8 cellular contexts compared by ENCODE assay signal in genomic region chr1:198157241-198157846, GRCh38. TPM values are rescaled to one million over a fixed set of nuclear protein-coding genes. Genes with fewer than 3 reads are reported as not detected.
A peak's percentile ranks its signal among the peaks of the same experiment; 100 is the strongest.
DNase-seq lines count a peak whose midpoint lies in the region; ATAC-seq, FAIRE-seq and TF ChIP-seq lines count a peak whose summit lies in the region.

No MANE protein-coding gene starts in this region.

- peaks cover 28% of the 10 kb centered on the region for H3K4me1 Mint-ChIP-seq in neural progenitor cell

- H3K27ac Mint-ChIP-seq in neural progenitor cell = peak overlapping the region; percentile 21

- intact Hi-C loops in HCT116 (cut with micrococcal nuclease) = loop anchor here (10.0 kb wide), 1 partner anchor 543 kb away; no protein-coding TSS in a partner anchor

- peak overlapping the region; percentile 93 for H3K4me3 Mint-ChIP-seq in neural progenitor cell

- no peaks in the 10 kb centered on the region for H3K36me3 Mint-ChIP-seq in neural progenitor cell

- FAIRE-seq in G401.6 (lab: Jason Lieb, UNC) = peak; percentile 68

- H3K27ac ChIP-seq in HCT116 (ENCODE audit: low read depth, low read length) (peak overlapping the region; percentile 81), MM.1S (ENCODE audit: low read length) (peak overlapping the region; percentile 77; the same call in 1 of the 2 replicates), SJCRH30 (peak overlapping the region; percentile 63), foreskin keratinocyte (peak overlapping the region; percentile 95), neural progenitor cell (peak overlapping the region; percentile 79), stomach smooth muscle (ENCODE audit: low read length) (peak overlapping the region; percentile 85)

- peak overlapping the region; percentile 72 to 79 for H3K4me3 ChIP-seq in HCT116 (replicated peaks in 1 of 2; ENCODE audit: low read depth in 1 of 2, low read length in 2 of 2)
- peak overlapping the region; percentile 71 for H3K4me3 ChIP-seq in MM.1S (ENCODE audit: low read length)
- peak overlapping the region; percentile 79 for H3K4me3 ChIP-seq in SJCRH30
- H3K4me3 ChIP-seq in neural progenitor cell = peak overlapping the region; percentile 95
- peak overlapping the region; percentile 73 to 89 for H3K4me3 ChIP-seq in stomach smooth muscle (ENCODE audit: low read length in 2 of 2)

- no peaks in the 10 kb centered on the region for H3K27me3 ChIP-seq in HCT116 (ENCODE audit: insufficient read depth, low read length)
- no peaks in the 10 kb centered on the region for H3K27me3 ChIP-seq in MM.1S (replicated peaks; ENCODE audit: insufficient read depth, low read length)
- no peaks in the 10 kb centered on the region for H3K27me3 ChIP-seq in SJCRH30
- no peaks in the 10 kb centered on the region for H3K27me3 ChIP-seq in foreskin keratinocyte
- no peaks in the 10 kb centered on the region for H3K27me3 ChIP-seq in neural progenitor cell
- H3K27me3 ChIP-seq in stomach smooth muscle (ENCODE audit: control insufficient read depth in 1 of 2, insufficient read depth in 2 of 2, low read length in 2 of 2) = no peaks in the 10 kb centered on the region

- H3F3A ChIP-seq in MM.1S (ENCODE audit: insufficient read depth, low read length) (peaks cover 22% of the 10 kb centered on the region), neural progenitor cell (ENCODE audit: low read depth) (peaks cover 25% of the 10 kb centered on the region)

- H3K9me2 ChIP-seq in HCT116 (ENCODE audit: insufficient read depth) = no peaks in the 10 kb centered on the region
- H3K9me2 ChIP-seq in MM.1S (replicated peaks; ENCODE audit: insufficient read depth, low read length) = no peaks in the 10 kb centered on the region

- no peaks in the 10 kb centered on the region for H4K20me1 ChIP-seq in HCT116 (ENCODE audit: insufficient read depth)
- H4K20me1 ChIP-seq in MM.1S (ENCODE audit: insufficient read depth, low read length) = peaks cover 7% of the 10 kb centered on the region
- H4K20me1 ChIP-seq in neural progenitor cell (ENCODE audit: low read depth) = no peaks in the 10 kb centered on the region

- TF ChIP-seq CTCF in HCT116 (IDR thresholded peaks at IDR 0.05 in 2 of 3, conservative IDR thresholded peaks at IDR 0.05 in 1 of 3; ENCODE audit: borderline replicate concordance in 1 of 3, insufficient read depth in 1 of 3, low read depth in 2 of 3, low read length in 2 of 3) = no peak
- TF ChIP-seq CTCF in MM.1S (IDR thresholded peaks at IDR 0.05; ENCODE audit: low read length) = no peak
- TF ChIP-seq CTCF in foreskin keratinocyte (conservative IDR thresholded peaks at IDR 0.05) = no peak
- TF ChIP-seq CTCF in neural progenitor cell (IDR thresholded peaks at IDR 0.05) = no peak

- no TSS peak for BruUV-seq in HCT116 (replicated peaks; lab: Mats Ljungman, UMichigan)

- CTCF ChIA-PET in HCT116 (lab: Charles Lee) = interaction anchor here (1.3 kb wide), 1 partner anchor 13 kb away, joined by 3 read pairs; no protein-coding TSS in a partner anchor

- H3K79me2 ChIP-seq in HCT116 (ENCODE audit: insufficient read depth, low read length) (peaks cover 46% of the 10 kb centered on the region), MM.1S (ENCODE audit: low read length) (peaks cover 49% of the 10 kb centered on the region), neural progenitor cell (ENCODE audit: low read depth) (peaks cover 42% of the 10 kb centered on the region)

- POLR2A ChIA-PET in HCT116 (lab: Charles Lee) = no interaction called here

- ATAC-seq in HCT116 (peak; percentile 67), foreskin keratinocyte (peak; percentile 55)

- no peaks in the 10 kb centered on the region for H3K9me3 ChIP-seq in HCT116 (ENCODE audit: control insufficient read depth in 1 of 2, insufficient read depth in 1 of 2, low read depth in 1 of 2, low read length in 2 of 2)
- H3K9me3 ChIP-seq in MM.1S (replicated peaks; ENCODE audit: insufficient read depth, low read length) = no peaks in the 10 kb centered on the region
- H3K9me3 ChIP-seq in SJCRH30 (replicated peaks) = no peaks in the 10 kb centered on the region
- H3K9me3 ChIP-seq in neural progenitor cell (ENCODE audit: low read depth) = no peaks in the 10 kb centered on the region
- no peaks in the 10 kb centered on the region for H3K9me3 ChIP-seq in stomach smooth muscle (ENCODE audit: control insufficient read depth in 2 of 2, low read length in 2 of 2)

- RAD21 ChIA-PET in HCT116 (lab: Charles Lee; ENCODE audit: low non-redundant PET in 1 of 2, low total read pairs in 2 of 2, uncharacterized antibody in 2 of 2, unreplicated experiment in 2 of 2) = no interaction called here

- no peak for TF ChIP-seq RAD21 in HCT116 (IDR thresholded peaks at IDR 0.05; ENCODE audit: low read depth)

- H3K27me3 Mint-ChIP-seq in neural progenitor cell (ENCODE audit: insufficient read depth, low read depth) = peaks cover 7% of the 10 kb centered on the region

- peak overlapping the region; percentile 62 for H2AFZ ChIP-seq in HCT116 (ENCODE audit: low read depth, low read length, poor library complexity, severe bottlenecking)
- H2AFZ ChIP-seq in MM.1S (ENCODE audit: low read length) = peak overlapping the region; percentile 71
- peak overlapping the region; percentile 95 for H2AFZ ChIP-seq in neural progenitor cell (replicated peaks)

- no peaks in the 10 kb centered on the region for H3K36me3 ChIP-seq in HCT116 (ENCODE audit: control insufficient read depth in 1 of 2, insufficient read depth in 2 of 2, low read length in 2 of 2)
- no peaks in the 10 kb centered on the region for H3K36me3 ChIP-seq in MM.1S (replicated peaks; ENCODE audit: insufficient read depth, low read length)
- no peaks in the 10 kb centered on the region for H3K36me3 ChIP-seq in SJCRH30
- H3K36me3 ChIP-seq in neural progenitor cell = no peaks in the 10 kb centered on the region
- H3K36me3 ChIP-seq in stomach smooth muscle (ENCODE audit: control insufficient read depth in 2 of 2, insufficient read depth in 2 of 2, low read length in 2 of 2) = no peaks in the 10 kb centered on the region

- H3K9me3 Mint-ChIP-seq in neural progenitor cell = no peaks in the 10 kb centered on the region

- peak; percentile 43 for TF ChIP-seq POLR2A in HCT116 (IDR thresholded peaks at IDR 0.05; ENCODE audit: borderline replicate concordance, extremely low read depth, insufficient read depth, insufficient read length)

- H3K4me1 ChIP-seq in HCT116 (ENCODE audit: control insufficient read depth in 1 of 2, insufficient read depth in 2 of 2, low read length in 2 of 2) = peaks cover 8 to 33% of the 10 kb centered on the region in 2 experiments; a peak in 3 of 4 replicates
- peaks cover 11% of the 10 kb centered on the region for H3K4me1 ChIP-seq in MM.1S (ENCODE audit: low read length)
- no peaks in the 10 kb centered on the region for H3K4me1 ChIP-seq in SJCRH30
- H3K4me1 ChIP-seq in foreskin keratinocyte = peaks cover 20% of the 10 kb centered on the region
- peaks cover 19% of the 10 kb centered on the region for H3K4me1 ChIP-seq in neural progenitor cell
- peaks cover 16% of the 10 kb centered on the region for H3K4me1 ChIP-seq in stomach smooth muscle (ENCODE audit: control insufficient read depth, insufficient read depth, low read length)

- H3K4me2 ChIP-seq in HCT116 (ENCODE audit: low read length) (peak overlapping the region; percentile 97), MM.1S (ENCODE audit: low read depth, low read length) (peak overlapping the region; percentile 90), neural progenitor cell (peak overlapping the region; percentile 93)

- H3K9ac ChIP-seq in HCT116 (ENCODE audit: low read length) = peak overlapping the region; percentile 75
- peak overlapping the region; percentile 81 for H3K9ac ChIP-seq in MM.1S (ENCODE audit: low read length)
- peak overlapping the region; percentile 50 for H3K9ac ChIP-seq in neural progenitor cell
- H3K9ac ChIP-seq in stomach smooth muscle (ENCODE audit: low read length in 2 of 2) = peak overlapping the region; percentile 81 to 92

- DNase-seq in HCT116 (ENCODE audit: low read depth, low spot score) (peak; percentile 87), MM.1S (peak; percentile 96), SJCRH30 (peak; percentile 78 to 87), foreskin keratinocyte (peak; percentile 72 to 86), neural progenitor cell (ENCODE audit: low spot score) (peak; percentile 95)
- peak; percentile 46 to 67 (median 58) for DNase-seq in activated naive CD4-positive, alpha-beta T cell (lab: John Stamatoyannopoulos, UW)

TF ChIP-seq in HCT116, 20 proteins besides CTCF, POLR2A, EP300 and RAD21 (continues in another document):
- TF ChIP-seq REST (IDR thresholded peaks at IDR 0.05; ENCODE audit: low read depth) = no peak
- peak; percentile 23 for TF ChIP-seq SIN3A (IDR thresholded peaks at IDR 0.05; ENCODE audit: low read depth)
- no peak for TF ChIP-seq TCF7L2 (IDR thresholded peaks at IDR 0.05; ENCODE audit: borderline replicate concordance, extremely low read depth, insufficient read depth, insufficient read length)
- no peak for TF ChIP-seq SRF (IDR thresholded peaks at IDR 0.05; ENCODE audit: low read depth)

RNA-seq across cellular contexts. Expression of gene NEK7, which starts 0.5 kb away (rescaled TPM):
- total RNA-seq in HCT116 (2021; ENCODE audit: unreplicated experiment) (33.0 TPM), foreskin keratinocyte (30.0 and 33.2 TPM in 2 replicates), neural progenitor cell (ENCODE audit: low replicate concordance) (20.7 and 34.7 TPM in 2 replicates)
- 8.7 and 12.5 TPM in 2 replicates for polyA plus RNA-seq in HCT116 (2012)
- 24.9 and 28.4 TPM in 2 replicates for total RNA-seq in SJCRH30 (2014; rRNA removed; shearing (Covaris generic))
- polyA plus RNA-seq in foreskin keratinocyte = 6.9 and 9.2 TPM in 2 replicates

Comparison
In these comparisons a context has a peak if more than half of its experiments do, and no peak if none do; other contexts are left out.
1. Peak in every context shown above with its lines: DNase-seq, ATAC-seq, H3K4me3 ChIP-seq and H3K27ac ChIP-seq.